ENCODE assay signal across 1 cellular context in genomic region chr4:39932776-39933402, GRCh38.
TF ChIP-seq lines count a peak whose summit lies in the region.

No MANE protein-coding gene starts in this region.

TF ChIP-seq in IMR-90, 13 proteins besides CTCF, POLR2A, EP300 and RAD21 (continued from another document):
- TF ChIP-seq USF2 (IDR thresholded peaks at IDR 0.05; ENCODE audit: low read depth, low read length) (no peak), RFX5 (IDR thresholded peaks at IDR 0.05; ENCODE audit: low read depth, low read length) (no peak)
